Comparison of ENCODE assay signal across 13 cellular contexts in genomic region chr1:1876335-1876935, GRCh38. TPM values are rescaled to one million over a fixed set of nuclear protein-coding genes. Genes with fewer than 3 reads are reported as not detected.
A peak's percentile ranks its signal among the peaks of the same experiment; 100 is the strongest.
DNase-seq lines count a peak whose midpoint lies in the region; ATAC-seq and TF ChIP-seq lines count a peak whose summit lies in the region.
"Had no signal": no experiment of that assay in that cellular context is flagged by ENCODE, and none has a peak within 500 bp of the region (broad histone marks: within the 10 kb centered on the region; RNA-seq: fewer than 3 reads in every experiment).

No MANE protein-coding gene starts in this region.

- TF ChIP-seq CTCF in brain microvascular endothelial cell (IDR thresholded peaks at IDR 0.05; ENCODE audit: low read depth, low read length, missing control alignments): no peak
- TF ChIP-seq CTCF in osteoblast (IDR thresholded peaks at IDR 0.05; ENCODE audit: extremely low read depth, low read depth, low read length): no peak

- H3K36me3 ChIP-seq in CD4-positive, alpha-beta memory T cell (ENCODE audit: insufficient read depth, low read length): peaks cover 28% of the 10 kb centered on the region
- H3K36me3 ChIP-seq in brain microvascular endothelial cell (replicated peaks) (peaks cover 50% of the 10 kb centered on the region), osteoblast (ENCODE audit: insufficient read depth, low read length) (peaks cover 13% of the 10 kb centered on the region)

- H3K79me2 ChIP-seq in osteoblast (ENCODE audit: insufficient read depth, low read length): peaks cover 98% of the 10 kb centered on the region

- H3K4me2 ChIP-seq in osteoblast (ENCODE audit: insufficient read depth, low read length): no peak overlapping the region
- H3K4me2 ChIP-seq: BLaER1 had no signal

- POLR2A ChIA-PET in CD4-positive, alpha-beta memory T cell (lab: Charles Lee; ENCODE audit: partially characterized antibody): interaction anchor here (0.6 to 1.1 kb wide), 2 partner anchors 9 to 33 kb away, joined by 4 to 5 read pairs; no protein-coding TSS in a partner anchor

- peak overlapping the region; percentile 30 for H3K27ac ChIP-seq in CD4-positive, alpha-beta memory T cell (ENCODE audit: low read depth, low read length)
- H3K27ac ChIP-seq in brain microvascular endothelial cell (peak overlapping the region; percentile 9), osteoblast (ENCODE audit: low read depth, low read length) (no peak overlapping the region)
- H3K27ac ChIP-seq: ascending aorta, BLaER1 had no signal

- H3K4me1 ChIP-seq in CD4-positive, alpha-beta memory T cell (ENCODE audit: insufficient read depth, low read length): peaks cover 88% of the 10 kb centered on the region
- H3K4me1 ChIP-seq in osteoblast (ENCODE audit: insufficient read depth, low read length): peaks cover 6% of the 10 kb centered on the region

- H3K4me1 Mint-ChIP-seq in CD4-positive, alpha-beta memory T cell: peaks cover 64 to 92% (median 80%) of the 10 kb centered on the region in 4 donors

- peaks cover 89% of the 10 kb centered on the region for H4K20me1 ChIP-seq in osteoblast (ENCODE audit: insufficient read depth, low read length)

- no peaks in the 10 kb centered on the region for H3K27me3 ChIP-seq in CD4-positive, alpha-beta memory T cell (ENCODE audit: insufficient read depth, low read length)
- H3K27me3 ChIP-seq in brain microvascular endothelial cell (replicated peaks) (no peaks in the 10 kb centered on the region), osteoblast (ENCODE audit: insufficient read depth, low read length) (no peaks in the 10 kb centered on the region)
- H3K27me3 ChIP-seq: ascending aorta, BLaER1 had no signal

- H3K27me3 Mint-ChIP-seq in CD4-positive, alpha-beta memory T cell: no peaks in the 10 kb centered on the region

- H3K4me3 ChIP-seq in CD4-positive, alpha-beta memory T cell (ENCODE audit: low read length in 2 of 2): no peak overlapping the region
- H3K4me3 ChIP-seq in brain microvascular endothelial cell (ENCODE audit: low read depth, low read length) (no peak overlapping the region), osteoblast (ENCODE audit: insufficient read depth, low read length) (no peak overlapping the region)
- H3K4me3 ChIP-seq: ascending aorta, BLaER1 had no signal

- ATAC-seq in HG03039 (IDR thresholded peaks at IDR 0.05; ENCODE audit: unreplicated experiment) (no peak), GM19023 (IDR thresholded peaks at IDR 0.05; ENCODE audit: unreplicated experiment) (no peak)

- DNase-seq in CD4-positive, alpha-beta memory T cell: no peak
- DNase-seq in NCI-H226 (peak; percentile 27), brain microvascular endothelial cell (no peak), osteoblast (ENCODE audit: insufficient read length, low spot score, missing footprints) (peak; percentile 78), RKO (ENCODE audit: low spot score) (no peak), NCI-H2029 treated with DMSO at 0.1 percent for 48 hours (lab: John Stamatoyannopoulos, UW) (no peak)
- DNase-seq: KBM-7, NCI-H1436 treated with DMSO at 0.1 percent for 48 hours, NCI-H526 had no signal

- H3K9me3 ChIP-seq in CD4-positive, alpha-beta memory T cell (ENCODE audit: control insufficient read depth in 1 of 2, low read length in 2 of 2): no peaks in the 10 kb centered on the region
- H3K9me3 ChIP-seq in osteoblast (ENCODE audit: low read depth, low read length): no peaks in the 10 kb centered on the region
- H3K9me3 ChIP-seq: ascending aorta had no signal

- peaks cover 0 to 1% (median 0%) of the 10 kb centered on the region in 8 donors for H3K9me3 Mint-ChIP-seq in CD4-positive, alpha-beta memory T cell

- CTCF ChIA-PET in CD4-positive, alpha-beta memory T cell (lab: Charles Lee; ENCODE audit: partially characterized antibody): no interaction called here

- intact Hi-C loops in CD4-positive, alpha-beta memory T cell (cut with micrococcal nuclease): no loop called here

- H2AFZ ChIP-seq in osteoblast (ENCODE audit: low read length): no peak overlapping the region

- in situ Hi-C loops in brain microvascular endothelial cell (cut with HindIII; ENCODE audit: low pct_ligation_motif_present, low sequenced_read_pairs): no loop called here

- H3K27ac Mint-ChIP-seq in CD4-positive, alpha-beta memory T cell: peak overlapping the region; percentile 58 to 87 (median 79)

- H3K36me3 Mint-ChIP-seq in CD4-positive, alpha-beta memory T cell: peaks cover 34 to 60% of the 10 kb centered on the region in 2 donors

- peak overlapping the region in 6 of 8 donors; percentile 26 to 80 (median 62) for H3K4me3 Mint-ChIP-seq in CD4-positive, alpha-beta memory T cell

RNA-seq across cellular contexts. Expression of gene GNB1, which starts 14.5 kb away (rescaled TPM):
- 100 to 1,000 TPM; 257 to 276 TPM for total RNA-seq in CD4-positive, alpha-beta memory T cell
- polyA plus RNA-seq in CD4-positive, alpha-beta memory T cell: 100 to 1,000 TPM in 1 of 2 donors, 10 to 100 TPM in 1; 70.9 to 137 TPM
- total RNA-seq in osteoblast: 84.6 and 88.7 TPM in 2 replicates

RNA-seq across cellular contexts. Expression of gene CALML6, which starts 38.6 kb away (rescaled TPM):
- under 1 TPM; 0.44 to 0.78 TPM for total RNA-seq in CD4-positive, alpha-beta memory T cell
- not detected for polyA plus RNA-seq in CD4-positive, alpha-beta memory T cell
- total RNA-seq in osteoblast: 0.29 and 0.36 TPM in 2 replicates
- total RNA-seq: ascending aorta had no signal

RNA-seq across cellular contexts. Expression of gene TMEM52, which starts 42.6 kb away (rescaled TPM):
- under 1 TPM in 1 of 2 experiments, not detected in 1; 0.55 TPM for total RNA-seq in CD4-positive, alpha-beta memory T cell
- polyA plus RNA-seq in CD4-positive, alpha-beta memory T cell: not detected
- total RNA-seq in osteoblast: not detected in 2 replicates
- total RNA-seq: ascending aorta had no signal

Comparison
In these comparisons a context has a peak if more than half of its experiments do, and no peak if none do; other contexts are left out.
1. DNase-seq: peak in NCI-H226 (single experiment) and osteoblast (single experiment); none in CD4-positive, alpha-beta memory T cell (0 of 5), brain microvascular endothelial cell (single experiment), RKO (single experiment) and NCI-H2029 treated with DMSO at 0.1 percent for 48 hours (single experiment).